In genomic region chr13:34308725-34309124, GRCh38 we compare ENCODE assay signal across 28 cellular contexts.
DNase-seq lines count a peak whose midpoint lies in the region; ATAC-seq and TF ChIP-seq lines count a peak whose summit lies in the region.
"Had no signal": no experiment of that assay in that cellular context is flagged by ENCODE, and none has a peak within 500 bp of the region (broad histone marks: within the 10 kb centered on the region; RNA-seq: fewer than 3 reads in every experiment).

No MANE protein-coding gene starts in this region.

- no peak overlapping the region for H3K18ac ChIP-seq in mesenchymal stem cell (ENCODE audit: low read depth in 1 of 2, low read length in 2 of 2)

- peaks cover 7% of the 10 kb centered on the region for H3K36me3 Mint-ChIP-seq in glutamatergic neuron (ENCODE audit: unreplicated experiment)
- H3K36me3 Mint-ChIP-seq: activated CD4-positive, alpha-beta memory T cell treated with anti-CD3 and anti-CD28 coated beads for 36 hours had no signal

- no peak overlapping the region for H2AK5ac ChIP-seq in mesenchymal stem cell (ENCODE audit: low read length, severe bottlenecking)

- no peak overlapping the region for H3K14ac ChIP-seq in mesenchymal stem cell (ENCODE audit: low read length in 2 of 2)

- no peak overlapping the region for H3K23ac ChIP-seq in mesenchymal stem cell (ENCODE audit: low read length in 2 of 2)

- H3K4me1 Mint-ChIP-seq in glutamatergic neuron (ENCODE audit: low read depth, unreplicated experiment): peaks cover 1% of the 10 kb centered on the region
- H3K4me1 Mint-ChIP-seq: central memory CD8-positive, alpha-beta T cell; natural killer cell had no signal

- H4K91ac ChIP-seq in mesenchymal stem cell (ENCODE audit: low read length): no peak overlapping the region

- H3K27me3 ChIP-seq in BJ (ENCODE audit: control insufficient read depth, insufficient read depth, low read length): no peaks in the 10 kb centered on the region
- H3K27me3 ChIP-seq in mesenchymal stem cell (ENCODE audit: control insufficient read depth in 1 of 2, insufficient read depth in 1 of 2, low read length in 2 of 2): no peaks in the 10 kb centered on the region
- no peaks in the 10 kb centered on the region for H3K27me3 ChIP-seq in lower lobe of right lung (ENCODE audit: low read depth)
- H3K27me3 ChIP-seq: ascending aorta, gastrocnemius medialis, Peyer's patch, SJCRH30, testis had no signal

- no peak overlapping the region for H3K27ac Mint-ChIP-seq in glutamatergic neuron (ENCODE audit: unreplicated experiment)
- H3K27ac Mint-ChIP-seq: activated CD4-positive, alpha-beta memory T cell treated with anti-CD3 and anti-CD28 coated beads for 36 hours; activated naive CD4-positive, alpha-beta T cell treated with anti-CD3 and anti-CD28 coated beads, Interleukin-2, amount 50 U/mL, for 72 hours; activated T-helper 2 cell treated with anti-CD3 and anti-CD28 coated beads, Interferon-gamma antibody, Interleukin-2, Interleukin-4, amounts not matched to agents 10 μg/mL and 5 μg/mL and 100 μg/mL, durations not matched to agents 14 hours and 24 hours and 36 hours; CD4-positive, alpha-beta T cell; natural killer cell had no signal

- no peaks in the 10 kb centered on the region for H3K79me1 ChIP-seq in mesenchymal stem cell (replicated peaks; ENCODE audit: low read length, poor library complexity, severe bottlenecking)

- no peak overlapping the region for H3K4me3 Mint-ChIP-seq in glutamatergic neuron (ENCODE audit: unreplicated experiment)
- H3K4me3 Mint-ChIP-seq: activated CD4-positive, alpha-beta memory T cell treated with anti-CD3 and anti-CD28 coated beads for 36 hours; CD4-positive, alpha-beta T cell; central memory CD8-positive, alpha-beta T cell; natural killer cell had no signal

- no peak overlapping the region for H4K8ac ChIP-seq in mesenchymal stem cell (ENCODE audit: low read length)

- no peak overlapping the region for H2BK12ac ChIP-seq in mesenchymal stem cell (ENCODE audit: low read length in 2 of 2)

- no peak overlapping the region for H3K4ac ChIP-seq in mesenchymal stem cell (ENCODE audit: low read depth in 1 of 2, low read length in 2 of 2)

- H3K4me2 ChIP-seq in mesenchymal stem cell (ENCODE audit: low read length, poor library complexity, severe bottlenecking): no peak overlapping the region

- no peak overlapping the region for H3K27ac ChIP-seq in RWPE1
- no peak overlapping the region for H3K27ac ChIP-seq in mesenchymal stem cell (ENCODE audit: low read length, poor library complexity, severe bottlenecking)
- H3K27ac ChIP-seq in lower lobe of right lung: no peak overlapping the region
- H3K27ac ChIP-seq: ascending aorta, gastrocnemius medialis, Peyer's patch, SJCRH30, testis had no signal

- peaks cover under 1% of the 10 kb centered on the region for H3K9me3 ChIP-seq in mesenchymal stem cell (ENCODE audit: control insufficient read depth, low read length)
- no peaks in the 10 kb centered on the region for H3K9me3 ChIP-seq in lower lobe of right lung
- H3K9me3 ChIP-seq: gastrocnemius medialis, HAP-1, Peyer's patch, SJCRH30, testis had no signal

- H3K36me3 ChIP-seq in BJ (ENCODE audit: control insufficient read depth, insufficient read depth, low read length) (no peaks in the 10 kb centered on the region), mesenchymal stem cell (ENCODE audit: control insufficient read depth in 1 of 2, insufficient read depth in 2 of 2, low read depth in 1 of 2, low read length in 2 of 2) (no peaks in the 10 kb centered on the region), lower lobe of right lung (no peaks in the 10 kb centered on the region)
- H3K36me3 ChIP-seq: ascending aorta, gastrocnemius medialis, HAP-1, Peyer's patch, SJCRH30 had no signal

- no peaks in the 10 kb centered on the region for H3K27me3 Mint-ChIP-seq in glutamatergic neuron (ENCODE audit: unreplicated experiment)
- H3K27me3 Mint-ChIP-seq: activated CD4-positive, alpha-beta memory T cell treated with anti-CD3 and anti-CD28 coated beads for 36 hours; CD4-positive, alpha-beta T cell; central memory CD8-positive, alpha-beta T cell had no signal

- ATAC-seq in lower lobe of right lung: no peak
- ATAC-seq: activated naive CD4-positive, alpha-beta T cell treated with anti-CD3 and anti-CD28 coated beads, Interleukin-2, amount 50 U/mL, for 72 hours; gastrocnemius medialis; left ventricle myocardium superior; natural killer cell had no signal

- H3K4me1 ChIP-seq in mesenchymal stem cell (ENCODE audit: control insufficient read depth, insufficient read depth, low read depth, low read length) (no peaks in the 10 kb centered on the region), lower lobe of right lung (no peaks in the 10 kb centered on the region)
- H3K4me1 ChIP-seq: ascending aorta, gastrocnemius medialis, HAP-1, Peyer's patch, SJCRH30, testis had no signal

- DNase-seq in BJ (ENCODE audit: low read depth): peak; percentile 80
- peak; percentile 8 for DNase-seq in RWPE1 (ENCODE audit: low spot score)
- DNase-seq in epithelial cell of esophagus (ENCODE audit: low read depth): peak; percentile 91
- DNase-seq in mesenchymal stem cell: peak; percentile 21
- DNase-seq in glutamatergic neuron: no peak
- no peak for DNase-seq in activated CD4-positive, alpha-beta T cell treated with anti-CD3 and anti-CD28 coated beads, Interleukin-2, amount 50 U/mL, for 1 hour
- DNase-seq in NCI-H187 treated with DMSO at 0.1 percent for 48 hours (lab: John Stamatoyannopoulos, UW): no peak
- no peak for DNase-seq in lower lobe of right lung
- DNase-seq: activated CD4-positive, alpha-beta memory T cell treated with anti-CD3 and anti-CD28 coated beads for 36 hours; activated CD8-positive, alpha-beta memory T cell treated with anti-CD3 and anti-CD28 coated beads, Interleukin-2, amount 50 U/mL, for 4 hours; CD4-positive, alpha-beta T cell; gastrocnemius medialis; islet precursor cell; left ventricle myocardium superior; natural killer cell; NCI-H1092; NCI-H2029 treated with DMSO at 0.1 percent for 48 hours; NCI-H226; Peyer's patch; SJCRH30; stimulated activated naive CD4-positive, alpha-beta T cell treated with Interleukin-2 at 50 U/mL for 16 hours; T-helper 1 cell; testis had no signal

- CTCF ChIA-PET in BJ (lab: Yijun Ruan, JAX): no interaction called here
- CTCF ChIA-PET in RWPE1 (lab: Yijun Ruan, JAX): interaction anchor here (0.7 kb wide), 1 partner anchor 101 kb away, joined by 3 read pairs; no protein-coding TSS in a partner anchor

- H2BK5ac ChIP-seq in mesenchymal stem cell (ENCODE audit: low read depth, low read length, poor library complexity, severe bottlenecking): no peak overlapping the region

- no peak overlapping the region for H3K9ac ChIP-seq in mesenchymal stem cell (ENCODE audit: low read length)

- H3K9me3 Mint-ChIP-seq in glutamatergic neuron (ENCODE audit: unreplicated experiment): peaks cover 1% of the 10 kb centered on the region

- H3K4me3 ChIP-seq in BJ (ENCODE audit: low read depth, low read length): no peak overlapping the region
- no peak overlapping the region for H3K4me3 ChIP-seq in epithelial cell of esophagus (ENCODE audit: low read length)
- no peak overlapping the region for H3K4me3 ChIP-seq in mesenchymal stem cell (ENCODE audit: insufficient read depth in 1 of 2, low read depth in 1 of 2, low read length in 2 of 2)
- no peak overlapping the region for H3K4me3 ChIP-seq in lower lobe of right lung
- H3K4me3 ChIP-seq: ascending aorta, gastrocnemius medialis, HAP-1, Peyer's patch, SJCRH30, testis had no signal

- no peak overlapping the region for H2AFZ ChIP-seq in mesenchymal stem cell (ENCODE audit: low read depth, low read length)

- TF ChIP-seq CTCF in BJ (IDR thresholded peaks at IDR 0.05; ENCODE audit: insufficient read depth, low read depth, low read length): no peak
- no peak for TF ChIP-seq CTCF in RWPE1 (conservative IDR thresholded peaks at IDR 0.05; ENCODE audit: low read depth)
- no peak for TF ChIP-seq CTCF in epithelial cell of esophagus (IDR thresholded peaks at IDR 0.05; ENCODE audit: insufficient read depth, low read depth, low read length, missing control alignments)
- no peak for TF ChIP-seq CTCF in glutamatergic neuron (IDR thresholded peaks at IDR 0.05; ENCODE audit: partially characterized antibody, unreplicated experiment)
- no peak for TF ChIP-seq CTCF in lower lobe of right lung (IDR thresholded peaks at IDR 0.05)

- H2BK120ac ChIP-seq in mesenchymal stem cell (ENCODE audit: low read depth, low read length): no peak overlapping the region

- intact Hi-C loops in lower lobe of right lung (cut with DNase I): no loop called here

- WGBS in mesenchymal stem cell: no CpG with 5 or more reads among the region's 1 CpG

- POLR2A ChIA-PET in BJ (lab: Charles Lee) (no interaction called here), RWPE1 (lab: Yijun Ruan, JAX; ENCODE audit: low non-redundant PET) (no interaction called here)

- no peak overlapping the region for H2BK15ac ChIP-seq in mesenchymal stem cell (ENCODE audit: low read depth, poor library complexity, severe bottlenecking)

Comparison
In these comparisons a context has a peak if more than half of its experiments do, and no peak if none do; other contexts are left out.
1. DNase-seq: peak in BJ (single experiment), RWPE1 (single experiment), epithelial cell of esophagus (single experiment) and mesenchymal stem cell (single experiment); none in glutamatergic neuron (single experiment), activated CD4-positive, alpha-beta T cell treated with anti-CD3 and anti-CD28 coated beads, Interleukin-2, amount 50 U/mL, for 1 hour (single experiment), NCI-H187 treated with DMSO at 0.1 percent for 48 hours (single experiment) and lower lobe of right lung (single experiment).